19 cellular contexts compared by ENCODE assay signal in genomic region chr14:79587875-79588274, GRCh38.
"Had no signal": no experiment of that assay in that cellular context is flagged by ENCODE, and none has a peak within 500 bp of the region (broad histone marks: within the 10 kb centered on the region; RNA-seq: fewer than 3 reads in every experiment).

No MANE protein-coding gene starts in this region.

- ATAC-seq: gastrocnemius medialis, left lung had no signal

- H3K36me3 ChIP-seq: esophagus squamous epithelium, gastrocnemius medialis, left lung, sigmoid colon had no signal

- H3K9me3 ChIP-seq: esophagus squamous epithelium, gastrocnemius medialis, left lung, sigmoid colon had no signal

- H3K4me1 ChIP-seq: esophagus squamous epithelium, left lung had no signal

- H3K36me3 Mint-ChIP-seq: naive B cell had no signal

- H3K4me1 Mint-ChIP-seq: activated CD4-positive, alpha-beta T cell treated with anti-CD3 and anti-CD28 coated beads, Interleukin-2, amount 10 ng/mL, durations not matched to agents 24 days and 14 days; naive B cell had no signal

- H3K27me3 ChIP-seq: esophagus squamous epithelium, gastrocnemius medialis, left lung, sigmoid colon had no signal

- DNase-seq: activated CD4-positive, alpha-beta T cell treated with anti-CD3 and anti-CD28 coated beads, Interleukin-2, amount 10 ng/mL, durations not matched to agents 24 days and 14 days; activated naive CD4-positive, alpha-beta T cell treated with Interleukin-2 at 50 U/mL for 16 hours; activated T-cell treated with anti-CD3 and anti-CD28 coated beads, Interleukin-2, amount 50 U/mL, for 24 hours; cerebellar nuclear complex; esophagus squamous epithelium; gastrocnemius medialis; hippocampal formation; kidney glomerular epithelial cell; left lung; naive B cell; sigmoid colon; stimulated activated CD4-positive, alpha-beta T cell treated with anti-CD3 and anti-CD28 coated beads, Interleukin-15, amount 100 ng/mL, for 24 hours; stimulated activated CD4-positive, alpha-beta T cell treated with anti-CD3 and anti-CD28 coated beads, Interleukin-2, amount 100 ng/mL, for 48 hours; stimulated activated CD8-positive, alpha-beta memory T cell treated with anti-CD3 and anti-CD28 coated beads, Interleukin-4, amount 100 ng/mL, for 48 hours; stimulated activated naive CD4-positive, alpha-beta T cell had no signal

- H3K27me3 Mint-ChIP-seq: activated CD4-positive, alpha-beta T cell treated with anti-CD3 and anti-CD28 coated beads, Interleukin-2, amount 10 ng/mL, durations not matched to agents 24 days and 14 days; activated T-cell treated with anti-CD3 and anti-CD28 coated beads, Interleukin-2, amount 50 U/mL, for 24 hours; naive B cell; progenitor cell of endocrine pancreas had no signal

- H3K4me3 Mint-ChIP-seq: activated CD4-positive, alpha-beta T cell treated with anti-CD3 and anti-CD28 coated beads, Interleukin-2, amount 10 ng/mL, durations not matched to agents 24 days and 14 days; activated T-cell treated with anti-CD3 and anti-CD28 coated beads, Interleukin-2, amount 50 U/mL, for 24 hours; naive B cell had no signal

- H3K27ac ChIP-seq: coronary artery, esophagus squamous epithelium, gastrocnemius medialis, left lung had no signal

- H3K4me3 ChIP-seq: coronary artery, esophagus squamous epithelium, gastrocnemius medialis, left lung, lung, sigmoid colon, smooth muscle cell had no signal

- H3K27ac Mint-ChIP-seq: activated CD4-positive, alpha-beta T cell treated with anti-CD3 and anti-CD28 coated beads, Interleukin-2, amount 10 ng/mL, durations not matched to agents 24 days and 14 days; activated T-cell treated with anti-CD3 and anti-CD28 coated beads, Interleukin-2, amount 50 U/mL, for 24 hours; naive B cell; progenitor cell of endocrine pancreas had no signal
